ENCODE assay signal across 1 cellular context in the genomic region with DNA sequence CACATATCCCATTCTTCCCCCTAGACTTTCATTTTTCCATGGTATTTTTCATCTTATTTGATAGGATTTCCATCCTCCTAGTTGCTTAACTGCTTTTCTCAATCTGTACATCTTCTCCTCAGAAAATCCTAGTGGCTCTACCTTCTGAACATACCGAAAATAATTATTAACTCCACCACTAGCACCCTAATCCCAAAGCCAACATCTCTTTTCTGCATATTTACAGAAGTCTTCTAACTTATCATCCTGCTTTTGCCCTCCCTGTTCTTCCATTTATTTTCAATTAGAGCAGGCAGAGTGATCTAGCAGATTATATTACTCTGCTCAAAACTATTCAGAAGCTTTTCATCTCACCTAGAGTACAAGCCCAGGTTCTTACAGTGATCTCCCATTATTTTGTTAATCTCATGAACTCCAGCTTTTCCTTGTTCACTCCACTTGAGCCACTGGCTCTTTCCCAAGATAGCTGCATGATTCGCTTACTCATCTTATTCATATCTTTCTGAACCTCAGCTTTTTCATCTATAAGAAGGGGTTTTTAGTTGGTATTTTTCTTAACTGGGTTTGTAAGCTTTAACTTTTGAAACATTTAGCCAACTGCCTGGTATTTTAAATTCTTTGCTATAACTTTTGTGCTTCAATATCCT.
TF ChIP-seq lines count a peak whose summit lies in the region.

No MANE protein-coding gene starts in this region.

TF ChIP-seq in IMR-90, 13 proteins besides CTCF, POLR2A, EP300 and RAD21:
- TF ChIP-seq, protein P1, sequence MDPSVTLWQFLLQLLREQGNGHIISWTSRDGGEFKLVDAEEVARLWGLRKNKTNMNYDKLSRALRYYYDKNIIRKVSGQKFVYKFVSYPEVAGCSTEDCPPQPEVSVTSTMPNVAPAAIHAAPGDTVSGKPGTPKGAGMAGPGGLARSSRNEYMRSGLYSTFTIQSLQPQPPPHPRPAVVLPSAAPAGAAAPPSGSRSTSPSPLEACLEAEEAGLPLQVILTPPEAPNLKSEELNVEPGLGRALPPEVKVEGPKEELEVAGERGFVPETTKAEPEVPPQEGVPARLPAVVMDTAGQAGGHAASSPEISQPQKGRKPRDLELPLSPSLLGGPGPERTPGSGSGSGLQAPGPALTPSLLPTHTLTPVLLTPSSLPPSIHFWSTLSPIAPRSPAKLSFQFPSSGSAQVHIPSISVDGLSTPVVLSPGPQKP (IDR thresholded peaks at IDR 0.05; ENCODE audit: borderline replicate concordance, low read depth, low read length), result no peak
- TF ChIP-seq MAFK (IDR thresholded peaks at IDR 0.05; ENCODE audit: low read depth, low read length) (peak; percentile 72), CHD1 (IDR thresholded peaks at IDR 0.05; ENCODE audit: low read depth, low read length) (no peak), RFX5 (IDR thresholded peaks at IDR 0.05; ENCODE audit: low read depth, low read length) (no peak)
- TF ChIP-seq, protein P2, sequence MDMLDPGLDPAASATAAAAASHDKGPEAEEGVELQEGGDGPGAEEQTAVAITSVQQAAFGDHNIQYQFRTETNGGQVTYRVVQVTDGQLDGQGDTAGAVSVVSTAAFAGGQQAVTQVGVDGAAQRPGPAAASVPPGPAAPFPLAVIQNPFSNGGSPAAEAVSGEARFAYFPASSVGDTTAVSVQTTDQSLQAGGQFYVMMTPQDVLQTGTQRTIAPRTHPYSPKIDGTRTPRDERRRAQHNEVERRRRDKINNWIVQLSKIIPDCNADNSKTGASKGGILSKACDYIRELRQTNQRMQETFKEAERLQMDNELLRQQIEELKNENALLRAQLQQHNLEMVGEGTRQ (IDR thresholded peaks at IDR 0.05; ENCODE audit: low read depth, low read length), result no peak
